Comparison of ENCODE assay signal across 8 cellular contexts in genomic region chr20:37611346-37611745, GRCh38.
"Had no signal": no experiment of that assay in that cellular context is flagged by ENCODE, and none has a peak within 500 bp of the region (broad histone marks: within the 10 kb centered on the region; RNA-seq: fewer than 3 reads in every experiment).

No MANE protein-coding gene starts in this region.

- ATAC-seq: GM12878 had no signal

- FAIRE-seq: G401.6, GM12878, GM12891, GM12892, GM18507, GM19239 had no signal

- H3K4me3 ChIP-seq: GM12878 had no signal

- DNase-seq: GDM1, GF-D8 had no signal
